Comparison of ENCODE assay signal across 21 cellular contexts in the genomic region with DNA sequence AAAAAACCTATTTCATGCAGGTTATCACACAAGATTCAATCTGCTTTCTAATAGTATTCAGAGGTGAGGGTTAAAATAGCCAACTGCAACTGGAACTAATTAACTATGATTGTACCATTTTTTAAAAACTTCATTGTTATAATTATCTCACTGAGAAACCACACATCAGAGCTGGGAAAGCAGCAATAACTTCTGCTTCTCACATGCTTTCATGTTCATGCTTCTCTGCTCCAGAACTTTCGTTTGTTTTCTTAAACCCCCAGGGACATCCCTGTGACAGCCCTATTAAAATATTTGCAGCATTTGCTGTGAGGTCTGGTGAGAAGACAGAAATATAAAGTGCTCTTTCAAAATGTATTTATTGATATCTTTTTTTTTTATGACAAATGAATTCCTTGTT.
DNase-seq lines count a peak whose midpoint lies in the region; ATAC-seq and TF ChIP-seq lines count a peak whose summit lies in the region.
"Had no signal": no experiment of that assay in that cellular context is flagged by ENCODE, and none has a peak within 500 bp of the region (broad histone marks: within the 10 kb centered on the region; RNA-seq: fewer than 3 reads in every experiment).

No MANE protein-coding gene starts in this region.

- no peak for TF ChIP-seq CTCF in AG04449 (IDR thresholded peaks at IDR 0.05; ENCODE audit: insufficient read depth, low read length, missing control alignments)
- TF ChIP-seq CTCF in astrocyte of the spinal cord (IDR thresholded peaks at IDR 0.05; ENCODE audit: low read depth, low read length), result no peak
- TF ChIP-seq CTCF in Caco-2 (IDR thresholded peaks at IDR 0.05; ENCODE audit: insufficient read depth in 1 of 2, low read depth in 1 of 2, low read length in 1 of 2, severe bottlenecking in 1 of 2, unreplicated experiment in 1 of 2), result no peak

- H3K4me1 Mint-ChIP-seq in Caco-2 (ENCODE audit: low read depth, unreplicated experiment), result no peaks in the 10 kb centered on the region
- H3K4me1 Mint-ChIP-seq: activated T-helper 17 cell treated with anti-CD3 and anti-CD28 coated beads, Interleukin-2, amount 50 U/mL, for 72 hours; nephron progenitor cell had no signal

- H3K9ac ChIP-seq in GM23248, result no peak overlapping the region

- no peaks in the 10 kb centered on the region for H3K36me3 Mint-ChIP-seq in Caco-2 (ENCODE audit: insufficient read depth, unreplicated experiment)
- H3K36me3 Mint-ChIP-seq: activated CD4-positive, alpha-beta memory T cell treated with anti-CD3 and anti-CD28 coated beads for 36 hours had no signal

- no peaks in the 10 kb centered on the region for H3K27me3 ChIP-seq in GM23248 (replicated peaks; ENCODE audit: insufficient read depth)
- H3K27me3 ChIP-seq in Caco-2 (replicated peaks; ENCODE audit: control insufficient read depth, insufficient read depth, low read length), result no peaks in the 10 kb centered on the region

- DNase-seq in AG04449 (ENCODE audit: low read depth, low spot score) (peak; percentile 53), GM23248 (peak; percentile 72), astrocyte of the spinal cord (ENCODE audit: low read depth, low spot score) (peak; percentile 78), kidney glomerular epithelial cell (lab: John Stamatoyannopoulos, UW) (peak; percentile 57), iPS-NIHi11 (ENCODE audit: low spot score) (no peak), G401 (ENCODE audit: low spot score) (no peak), Caco-2 (no peak)
- DNase-seq: activated CD4-positive, alpha-beta memory T cell treated with anti-CD3 and anti-CD28 coated beads for 36 hours; amygdala; Calu3; cortex of kidney; NCI-H1048; NCI-H2171; nephron progenitor cell; retina; stimulated activated CD4-positive, alpha-beta T cell treated with anti-CD3 and anti-CD28 coated beads, Interleukin-2, amount 100 ng/mL, for 24 hours had no signal

- H3K4me1 ChIP-seq in GM23248 (ENCODE audit: insufficient read depth) (peaks cover 24% of the 10 kb centered on the region), Caco-2 (no peaks in the 10 kb centered on the region)
- H3K4me1 ChIP-seq: A549 had no signal

- H4K20me1 ChIP-seq in GM23248 (ENCODE audit: insufficient read depth), result no peaks in the 10 kb centered on the region

- POLR2A ChIA-PET in AG04449 (lab: Yijun Ruan, JAX), result no interaction called here
- POLR2A ChIA-PET in Caco-2 (lab: Charles Lee), result no interaction called here

- in situ Hi-C loops in GM23248 (cut with MboI), result no loop called here
- in situ Hi-C loops in astrocyte of the spinal cord (cut with HindIII; ENCODE audit: low sequenced_read_pairs), result no loop called here
- in situ Hi-C loops in G401 (cut with HindIII; ENCODE audit: low sequenced_read_pairs), result no loop called here

- H3K4me3 ChIP-seq in AG04449 (ENCODE audit: low read depth, low read length) (no peak overlapping the region), GM23248 (peak overlapping the region; percentile 12), astrocyte of the spinal cord (ENCODE audit: low read depth, low read length) (no peak overlapping the region), Caco-2 (ENCODE audit: low read depth, low read length) (no peak overlapping the region)
- H3K4me3 ChIP-seq: A549, lung had no signal

- H3K9me3 ChIP-seq in GM23248 (ENCODE audit: low read depth) (no peaks in the 10 kb centered on the region), Caco-2 (no peaks in the 10 kb centered on the region)

- peaks cover 2% of the 10 kb centered on the region for H3K27me3 Mint-ChIP-seq in Caco-2 (ENCODE audit: insufficient read depth, unreplicated experiment)
- H3K27me3 Mint-ChIP-seq: activated CD4-positive, alpha-beta memory T cell treated with anti-CD3 and anti-CD28 coated beads for 36 hours; activated T-helper 17 cell treated with anti-CD3 and anti-CD28 coated beads, Interleukin-2, amount 50 U/mL, for 72 hours had no signal

- CTCF ChIA-PET in AG04449 (lab: Yijun Ruan, JAX) (no interaction called here), Caco-2 (lab: Charles Lee) (no interaction called here)

- H3K27ac Mint-ChIP-seq in Caco-2 (ENCODE audit: unreplicated experiment), result no peak overlapping the region
- H3K27ac Mint-ChIP-seq: activated CD4-positive, alpha-beta memory T cell treated with anti-CD3 and anti-CD28 coated beads for 36 hours; activated T-helper 17 cell treated with anti-CD3 and anti-CD28 coated beads, Interleukin-2, amount 50 U/mL, for 72 hours; nephron progenitor cell had no signal

- H2AFZ ChIP-seq in GM23248, result no peak overlapping the region

- H3K4me2 ChIP-seq in GM23248 (ENCODE audit: unreplicated experiment), result peak overlapping the region; percentile 31
- H3K4me2 ChIP-seq: A549 had no signal

- 5 to 12% methylated on average over 1 of the region's 1 CpG for WGBS in GM23248 (ENCODE audit: low coverage in 1 of 2, low lambda C conversion rate in 2 of 2, missing lambda C conversion rate in 2 of 2), 2 experiments

- H3K27ac ChIP-seq in GM23248, result 0 out of 2 replicates have a peak overlapping the region, but pooled peaks have one; percentile 1
- H3K27ac ChIP-seq: A549 had no signal

- no peak for ATAC-seq in GM21515 (IDR thresholded peaks at IDR 0.05; ENCODE audit: unreplicated experiment)
- ATAC-seq: A549; activated T-helper 17 cell treated with anti-CD3 and anti-CD28 coated beads, Interleukin-2, amount 50 U/mL, for 72 hours; esophagus mucosa had no signal

- intact Hi-C loops in Caco-2 (cut with micrococcal nuclease; ENCODE audit: unreplicated experiment), result no loop called here

- H3K9me2 ChIP-seq in GM23248 (ENCODE audit: insufficient read depth), result no peaks in the 10 kb centered on the region

- H3K9me3 Mint-ChIP-seq in Caco-2 (ENCODE audit: unreplicated experiment), result no peaks in the 10 kb centered on the region

- no TSS peak for BruUV-seq in Caco-2 (replicated peaks; lab: Mats Ljungman, UMichigan)

- H3K36me3 ChIP-seq in GM23248 (ENCODE audit: low read depth), result no peaks in the 10 kb centered on the region
- no peaks in the 10 kb centered on the region for H3K36me3 ChIP-seq in Caco-2 (ENCODE audit: control insufficient read depth, insufficient read depth, low read length)

- no peaks in the 10 kb centered on the region for H3K79me2 ChIP-seq in GM23248 (ENCODE audit: insufficient read depth)

- H3K4me3 Mint-ChIP-seq in Caco-2 (ENCODE audit: unreplicated experiment), result no peak overlapping the region
- H3K4me3 Mint-ChIP-seq: activated CD4-positive, alpha-beta memory T cell treated with anti-CD3 and anti-CD28 coated beads for 36 hours; activated T-helper 17 cell treated with anti-CD3 and anti-CD28 coated beads, Interleukin-2, amount 50 U/mL, for 72 hours; nephron progenitor cell had no signal

- H3F3A ChIP-seq in GM23248 (ENCODE audit: insufficient read depth), result peaks cover 8% of the 10 kb centered on the region; the same call in 1 of the 2 replicates

Comparison
In these comparisons a context has a peak if more than half of its experiments do, and no peak if none do; other contexts are left out.
1. DNase-seq: peak in AG04449 (single experiment), GM23248 (single experiment), astrocyte of the spinal cord (single experiment) and kidney glomerular epithelial cell (single experiment); none in iPS-NIHi11 (single experiment), G401 (single experiment) and Caco-2 (0 of 2).